8 cellular contexts compared by ENCODE assay signal in the genomic region with DNA sequence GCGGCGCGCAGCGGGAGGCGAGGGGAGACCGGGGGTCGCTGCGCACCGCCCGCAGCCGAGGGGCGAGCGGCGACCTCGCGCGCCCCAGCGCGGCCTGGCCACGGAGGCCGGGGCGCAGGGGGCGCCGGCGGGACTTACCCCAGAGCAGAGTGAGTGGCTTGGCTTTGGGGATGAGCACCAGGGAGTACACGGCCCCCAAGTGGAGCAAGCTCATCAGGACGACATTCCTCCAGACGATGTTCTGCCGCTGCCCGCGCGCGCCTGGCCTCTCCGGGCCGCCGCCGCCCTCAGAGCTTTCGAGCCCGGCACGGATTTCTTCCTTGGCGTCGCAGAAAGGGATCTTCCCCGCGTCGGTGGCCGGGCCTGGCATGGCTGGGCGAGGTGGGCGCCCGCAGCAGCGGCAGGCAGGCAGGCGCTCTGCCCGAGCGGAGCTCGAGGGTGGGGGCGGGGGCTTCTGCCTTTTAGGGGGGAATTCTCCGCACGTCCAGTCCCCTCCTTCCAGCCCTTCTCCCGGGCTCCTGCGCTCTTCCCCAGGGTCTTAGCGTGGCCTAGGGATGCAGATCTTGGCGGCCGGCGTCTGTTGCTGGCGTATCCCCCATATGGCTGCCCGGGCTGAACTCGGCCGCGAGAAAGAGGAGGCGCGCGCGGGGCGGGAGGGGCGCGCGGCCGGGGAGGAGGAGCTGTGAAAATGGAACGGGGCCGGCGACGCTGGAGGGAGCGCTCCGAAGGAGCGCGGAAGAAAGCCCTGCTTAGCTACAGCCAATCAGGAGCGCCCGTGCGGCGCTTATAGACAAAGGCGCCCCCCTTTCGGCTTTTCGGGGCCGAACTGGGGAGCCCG. TPM values are rescaled to one million over a fixed set of nuclear protein-coding genes. Genes with fewer than 3 reads are reported as not detected.
DNase-seq lines count a peak whose midpoint lies in the region; ATAC-seq and TF ChIP-seq lines count a peak whose summit lies in the region.

A gene (minus strand): TSS at position 629 of the 838 bp plus-strand sequence. CDS start 259 bp downstream, at position 370.

- intact Hi-C loops in Panc1 (cut with micrococcal nuclease; ENCODE audit: unreplicated experiment), result no loop called here
- intact Hi-C loops in testis (cut with DNase I; ENCODE audit: low total_unique reads), result loop anchor here (10.0 kb wide), 1 partner anchor 424 kb away; a partner anchor contains a TSS

- peak within 1 kb of the TSS; percentile 76 for H3K4me3 Mint-ChIP-seq in activated naive CD4-positive, alpha-beta T cell treated with anti-CD3 and anti-CD28 coated beads, Interleukin-2, amount 10 ng/mL, durations not matched to agents 7 days and 5 days

- CTCF ChIA-PET in Panc1 (lab: Charles Lee), result interaction anchor here (0.6 kb wide), 1 partner anchor 286 kb away, joined by 6 read pairs; no protein-coding TSS in a partner anchor
- CTCF ChIA-PET in activated naive CD4-positive, alpha-beta T cell treated with anti-CD3 and anti-CD28 coated beads, Interleukin-2, amount 10 ng/mL, durations not matched to agents 7 days and 5 days (lab: Charles Lee), result no interaction called here

- H3K4me1 Mint-ChIP-seq in activated naive CD4-positive, alpha-beta T cell treated with anti-CD3 and anti-CD28 coated beads, Interleukin-2, amount 10 ng/mL, durations not matched to agents 7 days and 5 days, result peaks cover 16% of the 10 kb centered on the region

- peak within 1 kb of the TSS; percentile 63 for H2BK5ac ChIP-seq in neuronal stem cell (ENCODE audit: low read length)

- TF ChIP-seq CTCF in Panc1 (IDR thresholded peaks at IDR 0.05) (no peak), testis (IDR thresholded peaks at IDR 0.05) (no peak)

- H3K27ac Mint-ChIP-seq in activated naive CD4-positive, alpha-beta T cell treated with anti-CD3 and anti-CD28 coated beads, Interleukin-2, amount 10 ng/mL, durations not matched to agents 7 days and 5 days, result no peak within 1 kb of the TSS

- H2BK12ac ChIP-seq in neuronal stem cell (ENCODE audit: low read length), result peak within 1 kb of the TSS; percentile 87

- BruUV-seq in Panc1 (replicated peaks; lab: Mats Ljungman, UMichigan), result no TSS peak

- no peak within 1 kb of the TSS for H4K91ac ChIP-seq in neuronal stem cell (ENCODE audit: low read depth, low read length, poor library complexity)

- DNase-seq in COLO829 (ENCODE audit: low spot score) (peak; percentile 66), Panc1 (ENCODE audit: low read depth, low spot score) (no peak), germinal center (ENCODE audit: low spot score) (peak; percentile 77), neuronal stem cell (ENCODE audit: low spot score) (peak; percentile 85), testis (peak; percentile 92)
- DNase-seq in activated naive CD4-positive, alpha-beta T cell treated with anti-CD3 and anti-CD28 coated beads, Interleukin-2, amount 10 ng/mL, durations not matched to agents 7 days and 5 days, result peak; percentile 69

- peak within 1 kb of the TSS; percentile 90 for H3K9ac ChIP-seq in neuronal stem cell (ENCODE audit: low read depth, low read length, poor library complexity)

- H3K18ac ChIP-seq in neuronal stem cell (ENCODE audit: low read length), result peak within 1 kb of the TSS; percentile 95

- H3K14ac ChIP-seq in neuronal stem cell (ENCODE audit: low read length), result peak within 1 kb of the TSS; percentile 66

- H3K27ac ChIP-seq in Panc1 (ENCODE audit: low read length), result no peak within 1 kb of the TSS
- H3K27ac ChIP-seq in neuronal stem cell (replicated peaks; ENCODE audit: low read length), result peak within 1 kb of the TSS; percentile 15
- H3K27ac ChIP-seq in testis, result peak within 1 kb of the TSS; percentile 80 to 84

- H3K27me3 ChIP-seq in Panc1 (ENCODE audit: control insufficient read depth, insufficient read depth, low read length) (no peaks in the 10 kb centered on the region; the same call in 1 of the 2 replicates), neuronal stem cell (ENCODE audit: control insufficient read depth in 3 of 3, insufficient read depth in 3 of 3, low read depth in 1 of 3, low read length in 3 of 3) (peaks cover 0 to 9% (median 5%) of the 10 kb centered on the region in 3 experiments), testis (no peaks in the 10 kb centered on the region)

- H3K36me3 Mint-ChIP-seq in activated naive CD4-positive, alpha-beta T cell treated with anti-CD3 and anti-CD28 coated beads, Interleukin-2, amount 10 ng/mL, durations not matched to agents 7 days and 5 days, result no peaks in the 10 kb centered on the region

- POLR2A ChIA-PET in Panc1 (lab: Charles Lee), result interaction anchor here (0.7 kb wide), 1 partner anchor 57 kb away, joined by 3 read pairs; no protein-coding TSS in a partner anchor

- peak within 1 kb of the TSS; percentile 45 for H2BK15ac ChIP-seq in neuronal stem cell (ENCODE audit: low read length)

- peak within 1 kb of the TSS; percentile 49 for H3K23ac ChIP-seq in neuronal stem cell (ENCODE audit: low read depth, low read length, poor library complexity)

- H3K4me2 ChIP-seq in neuronal stem cell (ENCODE audit: insufficient read depth, low read length, poor library complexity, severe bottlenecking), result peak within 1 kb of the TSS; percentile 95

- no peak within 1 kb of the TSS for H2BK120ac ChIP-seq in neuronal stem cell (ENCODE audit: low read depth, low read length)

- peak within 1 kb of the TSS; percentile 48 to 50 for H3K4me3 ChIP-seq in Panc1 (ENCODE audit: low read depth in 2 of 2, low read length in 2 of 2)
- peak within 1 kb of the TSS; percentile 59 to 93 for H3K4me3 ChIP-seq in neuronal stem cell (ENCODE audit: low read length in 2 of 2)
- peak within 1 kb of the TSS; percentile 75 to 95 for H3K4me3 ChIP-seq in testis

- H4K8ac ChIP-seq in neuronal stem cell (ENCODE audit: low read depth, low read length), result no peak within 1 kb of the TSS

- no peak within 1 kb of the TSS for H3K4ac ChIP-seq in neuronal stem cell (ENCODE audit: low read length)

- peak within 1 kb of the TSS; percentile 90 for H2AFZ ChIP-seq in neuronal stem cell (ENCODE audit: low read length)

- H3K9me3 Mint-ChIP-seq in activated naive CD4-positive, alpha-beta T cell treated with anti-CD3 and anti-CD28 coated beads, Interleukin-2, amount 10 ng/mL, durations not matched to agents 7 days and 5 days, result no peaks in the 10 kb centered on the region

- no CpG with 5 or more reads among the region's 94 CpGs for WGBS in neuronal stem cell (ENCODE audit: extremely low coverage in 2 of 2, insufficient read length in 2 of 2, insufficient replicate concordance in 1 of 2), 2 donors
- WGBS in testis, 2 donors, result 0 to 1% methylated on average over 24 to 72 of the region's 94 CpGs

- in situ Hi-C loops in Panc1 (cut with HindIII; ENCODE audit: low pct_unique_long_range_greater_than_20kb, low sequenced_read_pairs), result no loop called here

- H3K4me1 ChIP-seq in Panc1 (ENCODE audit: control insufficient read depth, insufficient read depth, low read length), result no peaks in the 10 kb centered on the region
- H3K4me1 ChIP-seq in neuronal stem cell (ENCODE audit: control insufficient read depth in 2 of 2, insufficient read depth in 1 of 2, low read depth in 1 of 2, low read length in 2 of 2), result peaks cover 11 to 21% of the 10 kb centered on the region in 2 donors
- H3K4me1 ChIP-seq in testis, result peaks cover 28% of the 10 kb centered on the region

- H3K9me3 ChIP-seq in Panc1 (ENCODE audit: control insufficient read depth, insufficient read depth, low read depth, low read length) (no peaks in the 10 kb centered on the region), neuronal stem cell (replicated peaks in 1 of 2; ENCODE audit: control insufficient read depth in 2 of 2, insufficient read depth in 1 of 2, low read depth in 1 of 2, low read length in 2 of 2) (peaks cover 2% of the 10 kb centered on the region in 2 donors), testis (no peaks in the 10 kb centered on the region)

- H3K79me1 ChIP-seq in neuronal stem cell (ENCODE audit: low read depth, low read length), result peaks cover 5% of the 10 kb centered on the region

- no peak for TF ChIP-seq POLR2A in testis (IDR thresholded peaks at IDR 0.05)

- no peaks in the 10 kb centered on the region for H3K36me3 ChIP-seq in Panc1 (ENCODE audit: control insufficient read depth, insufficient read depth, low read length)
- peaks cover 4 to 13% of the 10 kb centered on the region in 2 donors for H3K36me3 ChIP-seq in neuronal stem cell (replicated peaks in 1 of 2; ENCODE audit: control insufficient read depth in 2 of 2, insufficient read depth in 2 of 2, low read length in 2 of 2)
- H3K36me3 ChIP-seq in testis (ENCODE audit: low read depth, missing control alignments), result no peaks in the 10 kb centered on the region

- ATAC-seq in GM19468 (IDR thresholded peaks at IDR 0.05; ENCODE audit: extremely low read depth, unreplicated experiment) (peak; percentile 88), HG03571 (IDR thresholded peaks at IDR 0.05; ENCODE audit: unreplicated experiment) (peak; percentile 84), Panc1 (peak; percentile 82)

- H2AK5ac ChIP-seq in neuronal stem cell (ENCODE audit: low read depth, low read length), result peak within 1 kb of the TSS; percentile 16

- H3K27me3 Mint-ChIP-seq in activated naive CD4-positive, alpha-beta T cell treated with anti-CD3 and anti-CD28 coated beads, Interleukin-2, amount 10 ng/mL, durations not matched to agents 7 days and 5 days, result peaks cover 78% of the 10 kb centered on the region

RNA-seq across cellular contexts. Expression of the gene that starts here (rescaled TPM):
- 2.0 TPM for total RNA-seq in Panc1 (2021; ENCODE audit: unreplicated experiment)
- 2.3 TPM for polyA plus RNA-seq in Panc1 (2012; ENCODE audit: insufficient read length)
- polyA plus RNA-seq in neuronal stem cell (2013, experiment 1 of 2), result 43.1 TPM
- polyA plus RNA-seq in neuronal stem cell (2013, experiment 2 of 2), result 43.1 TPM
- 100 to 1,000 TPM; 149 to 161 TPM for total RNA-seq in testis
- polyA plus RNA-seq in testis (ENCODE audit: insufficient read depth, low read depth, low replicate concordance), result 76.4 TPM

Comparison
In these comparisons a context has a peak if more than half of its experiments do, and no peak if none do; other contexts are left out.
1. RNA of the gene that starts here (total RNA-seq): 149 to 161 TPM in testis; 2.0 TPM in Panc1 (single experiment); every median in the first group is over 10 times any median in the second.
2. Peak in every context shown above with its lines, with median percentiles within 50 percentile points of each other: ATAC-seq and H3K4me3 ChIP-seq.